In the genomic region with DNA sequence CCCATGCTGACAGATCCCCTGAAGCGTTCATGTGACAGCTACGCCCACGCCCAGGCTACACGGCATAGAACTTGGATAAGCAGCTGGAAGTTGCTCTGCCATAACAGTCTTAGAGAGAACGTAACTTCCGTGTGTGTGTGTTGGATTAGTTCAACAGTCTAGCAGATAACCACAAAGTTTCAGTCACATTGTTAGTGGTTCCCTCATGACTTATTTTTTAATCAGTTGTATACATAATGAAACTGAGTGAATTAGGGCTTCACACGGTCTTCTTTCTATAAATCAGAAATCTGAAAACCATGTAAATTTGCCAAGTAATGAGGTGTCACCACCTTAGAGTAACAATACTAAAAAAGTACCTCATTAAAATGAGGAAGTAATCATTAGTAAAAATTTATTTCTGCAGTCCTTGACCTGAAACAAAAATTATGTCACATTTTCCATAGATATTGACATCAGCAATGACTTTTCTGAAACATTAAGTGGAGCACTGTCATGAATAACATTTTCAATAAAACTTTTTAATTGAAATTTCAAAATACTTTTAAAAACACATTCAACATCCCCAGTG, we compare ENCODE assay signal across 8 cellular contexts. TPM values are rescaled to one million over a fixed set of nuclear protein-coding genes. Genes with fewer than 3 reads are reported as not detected.
A peak's percentile ranks its signal among the peaks of the same experiment; 100 is the strongest.
DNase-seq lines count a peak whose midpoint lies in the region; ATAC-seq and TF ChIP-seq lines count a peak whose summit lies in the region.

No MANE protein-coding gene starts in this region.

- TF ChIP-seq POLR2A in lower leg skin (IDR thresholded peaks at IDR 0.05), result no peak

- no peak overlapping the region for H3K4me3 ChIP-seq in lower leg skin (ENCODE audit: low read depth, poor library complexity, severe bottlenecking)

- DNase-seq in germinal center (ENCODE audit: low spot score) (peak; percentile 18), endothelial cell (ENCODE audit: low spot score) (no peak), lower leg skin (ENCODE audit: low spot score in 2 of 2) (no peak), NCI-H187 treated with DMSO at 0.1 percent for 48 hours (lab: John Stamatoyannopoulos, UW) (no peak), NCI-H524 (lab: John Stamatoyannopoulos, UW) (no peak)

- no peak overlapping the region for H3K4me3 Mint-ChIP-seq in endothelial cell (ENCODE audit: unreplicated experiment)

- WGBS in lower leg skin, 2 donors, result 33 to 40% methylated on average over 7 of the region's 7 CpGs

- intact Hi-C loops in lower leg skin (cut with DNase I; ENCODE audit: low total_unique reads), result no loop called here

- ATAC-seq in GM18502 (IDR thresholded peaks at IDR 0.05; ENCODE audit: poor library complexity, unreplicated experiment) (peak; percentile 93), GM21526 (IDR thresholded peaks at IDR 0.05; ENCODE audit: low FRiP score, unreplicated experiment) (peak; percentile 91), HG03565 (IDR thresholded peaks at IDR 0.05; ENCODE audit: unreplicated experiment) (peak; percentile 88)

- no peak for TF ChIP-seq CTCF in endothelial cell (IDR thresholded peaks at IDR 0.05; ENCODE audit: unreplicated experiment)
- no peak for TF ChIP-seq CTCF in lower leg skin (IDR thresholded peaks at IDR 0.05)

- H3K4me1 Mint-ChIP-seq in endothelial cell (ENCODE audit: unreplicated experiment), result peaks cover 11% of the 10 kb centered on the region

- H3K36me3 Mint-ChIP-seq in endothelial cell (ENCODE audit: low read depth, unreplicated experiment), result no peaks in the 10 kb centered on the region

- no peak overlapping the region for H3K27ac Mint-ChIP-seq in endothelial cell (ENCODE audit: unreplicated experiment)

- H3K9me3 Mint-ChIP-seq in endothelial cell (ENCODE audit: unreplicated experiment), result no peaks in the 10 kb centered on the region

- H3K27me3 Mint-ChIP-seq in endothelial cell (ENCODE audit: unreplicated experiment), result no peaks in the 10 kb centered on the region

RNA-seq across cellular contexts. Expression of gene MACC1, which starts 21.7 kb away (rescaled TPM):
- total RNA-seq in endothelial cell (ENCODE audit: unreplicated experiment) (0.69 TPM), lower leg skin (10 to 100 TPM; 15.4 to 18.5 (median 15.8) TPM)
